In the genomic region with DNA sequence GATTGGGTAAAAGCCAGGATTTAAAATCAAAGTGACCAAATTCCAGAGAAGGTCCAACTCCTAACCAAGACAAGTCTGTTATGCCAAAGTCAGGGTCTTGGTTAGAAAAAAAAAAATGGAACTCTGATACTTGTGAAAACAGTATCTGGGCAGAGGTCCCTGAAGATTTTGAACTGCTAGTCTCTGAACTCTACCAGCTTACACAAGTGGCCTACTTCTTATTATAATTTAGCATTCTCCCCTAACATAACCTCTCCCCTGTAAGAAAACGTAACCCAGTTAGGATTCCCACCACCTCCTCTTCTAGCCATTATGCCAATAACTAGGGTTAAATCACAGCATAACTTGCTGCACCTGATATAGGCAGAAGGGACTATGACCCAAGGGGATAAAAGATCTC, we compare ENCODE assay signal across 8 cellular contexts.
"Had no signal": no experiment of that assay in that cellular context is flagged by ENCODE, and none has a peak within 500 bp of the region (broad histone marks: within the 10 kb centered on the region; RNA-seq: fewer than 3 reads in every experiment).

No MANE protein-coding gene starts in this region.

- H3K4me1 ChIP-seq: HAP-1 had no signal

- H3K9ac ChIP-seq: GM23248 had no signal

- H2AFZ ChIP-seq: GM23248 had no signal

- ATAC-seq: HCT116 had no signal

- H3K36me3 ChIP-seq: HAP-1 had no signal

- DNase-seq: GM23248, GOT3, H7, HFFc6, KBM-7 had no signal

- H3K9me3 ChIP-seq: HAP-1 had no signal

- FAIRE-seq: HTR-8/SVneo had no signal

- H3K4me3 ChIP-seq: GM23248, HAP-1 had no signal

- H3K27ac ChIP-seq: GM23248 had no signal
